In the genomic region with DNA sequence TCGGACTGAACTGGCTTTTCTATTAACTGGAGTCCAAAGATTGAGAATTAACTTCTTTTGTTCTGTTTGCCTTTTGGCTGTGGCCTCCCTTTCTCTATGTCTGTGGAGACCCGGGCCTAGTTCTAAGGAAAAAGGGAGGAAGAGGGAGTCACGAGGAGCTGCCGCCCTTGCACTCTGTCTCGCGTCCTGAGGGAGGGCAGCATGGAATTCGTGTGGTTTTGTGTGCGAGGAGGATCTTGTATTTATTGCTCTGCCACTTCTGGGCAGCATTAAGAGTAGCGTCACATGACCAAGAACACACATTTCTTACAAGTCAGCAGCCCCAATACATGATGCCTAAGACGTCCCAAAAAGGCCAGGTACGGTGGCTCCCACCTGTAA, we compare ENCODE assay signal across 20 cellular contexts. TPM values are rescaled to one million over a fixed set of nuclear protein-coding genes. Genes with fewer than 3 reads are reported as not detected.
DNase-seq lines count a peak whose midpoint lies in the region; ATAC-seq and TF ChIP-seq lines count a peak whose summit lies in the region.
"Had no signal": no experiment of that assay in that cellular context is flagged by ENCODE, and none has a peak within 500 bp of the region (broad histone marks: within the 10 kb centered on the region; RNA-seq: fewer than 3 reads in every experiment).

No MANE protein-coding gene starts in this region.

- no peaks in the 10 kb centered on the region for H3K9me3 Mint-ChIP-seq in activated CD8-positive, alpha-beta memory T cell treated with anti-CD3 and anti-CD28 coated beads, Interleukin-2, amount 10 ng/mL, durations not matched to agents 7 days and 5 days (ENCODE audit: low read depth)
- H3K9me3 Mint-ChIP-seq in dendritic cell treated with granulocyte-macrophage colony-stimulating factor and Interleukin-4, amounts not matched to agents 40 ng/mL and 50 ng/mL, for 4 days, result no peaks in the 10 kb centered on the region
- H3K9me3 Mint-ChIP-seq: nephron progenitor cell had no signal

- TF ChIP-seq CTCF in NB4 (IDR thresholded peaks at IDR 0.05; ENCODE audit: low read depth, low read length) (no peak), spleen (IDR thresholded peaks at IDR 0.05 in 8 of 11, conservative IDR thresholded peaks at IDR 0.05 in 3 of 11) (peak in 1 of 11 experiments; percentile 3)

- H3K9me3 ChIP-seq in spleen, result no peaks in the 10 kb centered on the region
- H3K9me3 ChIP-seq: esophagus squamous epithelium, psoas muscle, SK-N-SH, uterus had no signal

- peak overlapping the region; percentile 78 for H3K27ac Mint-ChIP-seq in activated CD8-positive, alpha-beta memory T cell treated with anti-CD3 and anti-CD28 coated beads, Interleukin-2, amount 10 ng/mL, durations not matched to agents 7 days and 5 days
- peak overlapping the region; percentile 96 for H3K27ac Mint-ChIP-seq in dendritic cell treated with granulocyte-macrophage colony-stimulating factor and Interleukin-4, amounts not matched to agents 40 ng/mL and 50 ng/mL, for 4 days

- no peak for TF ChIP-seq POLR2A in NB4 (IDR thresholded peaks at IDR 0.05; ENCODE audit: extremely low read depth, insufficient read length)
- TF ChIP-seq POLR2A in spleen (IDR thresholded peaks at IDR 0.05), result no peak

- CTCF ChIA-PET in activated CD8-positive, alpha-beta memory T cell treated with anti-CD3 and anti-CD28 coated beads, Interleukin-2, amount 10 ng/mL, durations not matched to agents 7 days and 5 days (lab: Charles Lee), result interaction anchor here (1.5 to 1.7 kb wide), 2 partner anchors 10 to 494 kb away, joined by 3 to 7 read pairs; no protein-coding TSS in a partner anchor

- H3K27me3 ChIP-seq in spleen (replicated peaks in 1 of 7), result no peaks in the 10 kb centered on the region
- H3K27me3 ChIP-seq: esophagus squamous epithelium, uterus had no signal

- no peak for DNase-seq in activated CD8-positive, alpha-beta memory T cell treated with anti-CD3 and anti-CD28 coated beads, Interleukin-2, amount 10 ng/mL, durations not matched to agents 7 days and 5 days
- DNase-seq in activated CD8-positive, alpha-beta memory T cell treated with anti-CD3 and anti-CD28 coated beads, Interleukin-2, amount 50 U/mL, for 48 hours, result no peak
- peak; percentile 82 for DNase-seq in NB4 (ENCODE audit: low read depth)
- no peak for DNase-seq in spleen
- no peak for DNase-seq in SKM-1 treated with dmso at 0.1 percent for 144 hours (lab: John Stamatoyannopoulos, UW; ENCODE audit: unreplicated experiment)
- DNase-seq in NCI-H2227 (lab: John Stamatoyannopoulos, UW; ENCODE audit: unreplicated experiment), result no peak
- DNase-seq: esophagus squamous epithelium; HCEC 1CT; NCI-H1417; NCI-H2171; NCI-H774; nephron progenitor cell; psoas muscle; SK-N-SH; stimulated activated naive CD4-positive, alpha-beta T cell treated with Interleukin-2 at 50 U/mL for 16 hours; uterus had no signal

- 51 to 76% (median 64%) methylated on average over 11 of the region's 11 CpGs for WGBS in spleen, 5 donors

- H3K4me1 ChIP-seq in spleen, result peaks cover 0 to 16% (median 10%) of the 10 kb centered on the region in 6 donors
- H3K4me1 ChIP-seq: psoas muscle, uterus had no signal

- no peak for ATAC-seq in activated CD8-positive, alpha-beta memory T cell treated with anti-CD3 and anti-CD28 coated beads, Interleukin-2, amount 10 ng/mL, durations not matched to agents 7 days and 5 days
- ATAC-seq in HG03097 (IDR thresholded peaks at IDR 0.05; ENCODE audit: low FRiP score, unreplicated experiment), result no peak

- intact Hi-C loops in dendritic cell treated with granulocyte-macrophage colony-stimulating factor and Interleukin-4, amounts not matched to agents 40 ng/mL and 50 ng/mL, for 4 days (cut with micrococcal nuclease), result loop anchor here (1.0 kb wide), 1 partner anchor 74 kb away; no protein-coding TSS in a partner anchor
- intact Hi-C loops in spleen (cut with DNase I; ENCODE audit: low total_unique reads), result no loop called here

- no peaks in the 10 kb centered on the region for H3K27me3 Mint-ChIP-seq in activated CD8-positive, alpha-beta memory T cell treated with anti-CD3 and anti-CD28 coated beads, Interleukin-2, amount 10 ng/mL, durations not matched to agents 7 days and 5 days
- no peaks in the 10 kb centered on the region for H3K27me3 Mint-ChIP-seq in dendritic cell treated with granulocyte-macrophage colony-stimulating factor and Interleukin-4, amounts not matched to agents 40 ng/mL and 50 ng/mL, for 4 days

- H3K4me3 ChIP-seq in NB4 (ENCODE audit: low read depth, low read length) (peak overlapping the region; percentile 49), spleen (peak overlapping the region in 4 of 8 donors; percentile 10 to 59 (median 27))
- H3K4me3 ChIP-seq: esophagus squamous epithelium, psoas muscle, uterus had no signal

- no peak overlapping the region for H3K4me3 Mint-ChIP-seq in activated CD8-positive, alpha-beta memory T cell treated with anti-CD3 and anti-CD28 coated beads, Interleukin-2, amount 10 ng/mL, durations not matched to agents 7 days and 5 days
- H3K4me3 Mint-ChIP-seq in dendritic cell treated with granulocyte-macrophage colony-stimulating factor and Interleukin-4, amounts not matched to agents 40 ng/mL and 50 ng/mL, for 4 days, result peak overlapping the region; percentile 70
- H3K4me3 Mint-ChIP-seq: nephron progenitor cell had no signal

- peaks cover 15% of the 10 kb centered on the region for H3K4me1 Mint-ChIP-seq in activated CD8-positive, alpha-beta memory T cell treated with anti-CD3 and anti-CD28 coated beads, Interleukin-2, amount 10 ng/mL, durations not matched to agents 7 days and 5 days
- H3K4me1 Mint-ChIP-seq in dendritic cell treated with granulocyte-macrophage colony-stimulating factor and Interleukin-4, amounts not matched to agents 40 ng/mL and 50 ng/mL, for 4 days (ENCODE audit: low read depth), result peaks cover 59% of the 10 kb centered on the region
- H3K4me1 Mint-ChIP-seq: nephron progenitor cell had no signal

- peak overlapping the region in 7 of 8 donors; percentile 61 to 93 (median 85) for H3K27ac ChIP-seq in spleen
- H3K27ac ChIP-seq: psoas muscle, uterus, VCaP had no signal

- H3K36me3 ChIP-seq in spleen, result peaks cover 0 to 94% (median 72%) of the 10 kb centered on the region in 6 donors
- H3K36me3 ChIP-seq: uterus had no signal

- H3K36me3 Mint-ChIP-seq in activated CD8-positive, alpha-beta memory T cell treated with anti-CD3 and anti-CD28 coated beads, Interleukin-2, amount 10 ng/mL, durations not matched to agents 7 days and 5 days, result peaks cover 44% of the 10 kb centered on the region
- H3K36me3 Mint-ChIP-seq in dendritic cell treated with granulocyte-macrophage colony-stimulating factor and Interleukin-4, amounts not matched to agents 40 ng/mL and 50 ng/mL, for 4 days (ENCODE audit: low read depth), result peaks cover 95% of the 10 kb centered on the region

RNA-seq across cellular contexts. Expression of gene METTL22, which starts 23.6 kb away (rescaled TPM):
- total RNA-seq in activated CD8-positive, alpha-beta memory T cell treated with anti-CD3 and anti-CD28 coated beads, Interleukin-2, amount 10 ng/mL, durations not matched to agents 7 days and 5 days, result 10 to 100 TPM; 29.5 to 40.0 TPM
- 10 to 100 TPM; 35.7 to 58.8 (median 47.5) TPM for total RNA-seq in spleen
- polyA plus RNA-seq in spleen, result 10 to 100 TPM; 14.8 to 23.7 (median 22.2) TPM

RNA-seq across cellular contexts. Expression of gene ABAT, which starts 29.3 kb away (rescaled TPM):
- 1 to 10 TPM; 4.0 to 7.8 TPM for total RNA-seq in activated CD8-positive, alpha-beta memory T cell treated with anti-CD3 and anti-CD28 coated beads, Interleukin-2, amount 10 ng/mL, durations not matched to agents 7 days and 5 days
- 10 to 100 TPM in 2 of 7 donors, 1 to 10 TPM in 5; 6.2 to 13.5 (median 9.0) TPM for total RNA-seq in spleen
- 1 to 10 TPM; 3.9 to 6.2 (median 5.1) TPM for polyA plus RNA-seq in spleen

RNA-seq across cellular contexts. Expression of gene TMEM114, which starts 54.8 kb away (rescaled TPM):
- total RNA-seq in activated CD8-positive, alpha-beta memory T cell treated with anti-CD3 and anti-CD28 coated beads, Interleukin-2, amount 10 ng/mL, durations not matched to agents 7 days and 5 days, result not detected
- total RNA-seq in spleen, result not detected
- polyA plus RNA-seq in spleen, result not detected
- total RNA-seq: esophagus squamous epithelium, lung microvascular endothelial cell, psoas muscle, uterus had no signal
- polyA plus RNA-seq: psoas muscle, SK-N-SH had no signal
